Comparison of ENCODE assay signal across 28 cellular contexts in the genomic region with DNA sequence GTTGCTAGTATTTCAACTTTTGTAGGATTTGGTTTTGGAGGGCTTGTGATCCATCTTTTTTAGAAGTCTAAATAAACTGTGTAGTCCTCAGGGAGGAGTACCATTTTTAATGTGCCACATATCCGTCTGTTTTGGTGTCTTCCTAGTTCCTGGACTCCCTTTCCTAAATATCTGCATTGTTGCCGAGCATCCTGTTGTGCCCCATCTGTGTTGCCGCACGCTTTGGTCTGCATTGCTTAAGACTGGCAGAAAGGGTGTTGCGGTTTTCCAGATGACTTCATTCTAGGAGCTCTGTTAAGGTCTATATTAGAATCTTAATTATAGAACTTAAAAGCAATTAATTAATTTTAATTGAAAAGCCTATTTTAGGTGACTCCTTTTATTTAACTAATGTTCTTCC.
"Had no signal": no experiment of that assay in that cellular context is flagged by ENCODE, and none has a peak within 500 bp of the region (broad histone marks: within the 10 kb centered on the region; RNA-seq: fewer than 3 reads in every experiment).

No MANE protein-coding gene starts in this region.

- H3K27me3 Mint-ChIP-seq: activated naive CD4-positive, alpha-beta T cell treated with anti-CD3 and anti-CD28 coated beads, Interleukin-2, amount 10 ng/mL, durations not matched to agents 7 days and 5 days; stimulated activated naive CD8-positive, alpha-beta T cell treated with anti-CD3 and anti-CD28 coated beads, Interleukin-15, Interleukin-2, amounts not matched to agents 100 ng/mL and 50 ng/mL, for 24 hours had no signal

- H3K9me3 Mint-ChIP-seq: activated naive CD4-positive, alpha-beta T cell treated with anti-CD3 and anti-CD28 coated beads, Interleukin-2, amount 10 ng/mL, durations not matched to agents 7 days and 5 days; stimulated activated effector memory CD8-positive, alpha-beta T cell treated with anti-CD3 and anti-CD28 coated beads, Interleukin-12 subunit alpha, Interleukin-12 subunit beta, amount 100 ng/mL, for 72 hours; stimulated activated naive CD8-positive, alpha-beta T cell treated with anti-CD3 and anti-CD28 coated beads, Interleukin-15, Interleukin-2, amounts not matched to agents 100 ng/mL and 50 ng/mL, for 24 hours had no signal

- H3K4me3 ChIP-seq: breast epithelium, gastrocnemius medialis, hepatocyte, left ventricle myocardium inferior, lung, ovary, prostate gland, skin epidermis, thoracic aorta had no signal

- H3K36me3 ChIP-seq: breast epithelium, gastrocnemius medialis, left ventricle myocardium inferior, ovary, prostate gland, thoracic aorta had no signal

- H3K27ac ChIP-seq: breast epithelium, gastrocnemius medialis, hepatocyte, left ventricle myocardium inferior, ovary, prostate gland, skin epidermis, thoracic aorta had no signal

- H3K27me3 ChIP-seq: breast epithelium, gastrocnemius medialis, hepatocyte, ovary had no signal

- H3K4me1 ChIP-seq: breast epithelium, prostate gland had no signal

- H2AFZ ChIP-seq: hepatocyte had no signal

- H3K4me2 ChIP-seq: hepatocyte had no signal

- DNase-seq: activated CD4-positive, alpha-beta T cell treated with anti-CD3 and anti-CD28 coated beads for 4 hours; activated CD4-positive, alpha-beta T cell treated with anti-CD3 and anti-CD28 coated beads, Interleukin-2, amount 50 U/mL, for 48 hours; activated CD4-positive, CD25-positive, alpha-beta regulatory T cell; activated CD8-positive, alpha-beta memory T cell treated with anti-CD3 and anti-CD28 coated beads for 24 hours; activated effector memory CD4-positive, alpha-beta T cell treated with anti-CD3 and anti-CD28 coated beads, Interleukin-2, amount 50 U/mL, for 16 hours; activated naive CD4-positive, alpha-beta T cell treated with anti-CD3 and anti-CD28 coated beads, Interleukin-2, amount 10 ng/mL, durations not matched to agents 7 days and 5 days; central memory CD4-positive, alpha-beta T cell; dermis blood vessel endothelial cell; effector CD4-positive, alpha-beta T cell; gastrocnemius medialis; islet precursor cell; left ventricle myocardium inferior; ovary; retina; stimulated activated CD4-positive, alpha-beta T cell treated with anti-CD3 and anti-CD28 coated beads, Interleukin-12 subunit alpha, Interleukin-12 subunit beta, amount 100 ng/mL, for 4 hours; stimulated activated CD4-positive, alpha-beta T cell treated with anti-CD3 and anti-CD28 coated beads, Interleukin-4, amount 100 ng/mL, for 1 hour; T-helper 1 cell; trophoblast cell had no signal

- ATAC-seq: gastrocnemius medialis; sciatic nerve; stimulated activated effector memory CD8-positive, alpha-beta T cell treated with anti-CD3 and anti-CD28 coated beads, Interleukin-12 subunit alpha, Interleukin-12 subunit beta, amount 100 ng/mL, for 72 hours had no signal

- H3K9me3 ChIP-seq: breast epithelium, gastrocnemius medialis, left ventricle myocardium inferior, ovary, prostate gland, thoracic aorta had no signal

- H3K4me3 Mint-ChIP-seq: activated naive CD4-positive, alpha-beta T cell treated with anti-CD3 and anti-CD28 coated beads, Interleukin-2, amount 10 ng/mL, durations not matched to agents 7 days and 5 days; nephron; stimulated activated effector memory CD8-positive, alpha-beta T cell treated with anti-CD3 and anti-CD28 coated beads, Interleukin-12 subunit alpha, Interleukin-12 subunit beta, amount 100 ng/mL, for 72 hours; stimulated activated naive CD8-positive, alpha-beta T cell treated with anti-CD3 and anti-CD28 coated beads, Interleukin-15, Interleukin-2, amounts not matched to agents 100 ng/mL and 50 ng/mL, for 24 hours had no signal

- H3K27ac Mint-ChIP-seq: activated naive CD4-positive, alpha-beta T cell treated with anti-CD3 and anti-CD28 coated beads, Interleukin-2, amount 10 ng/mL, durations not matched to agents 7 days and 5 days; nephron; stimulated activated effector memory CD8-positive, alpha-beta T cell treated with anti-CD3 and anti-CD28 coated beads, Interleukin-12 subunit alpha, Interleukin-12 subunit beta, amount 100 ng/mL, for 72 hours had no signal
